8 cellular contexts compared by ENCODE assay signal in genomic region chr12:57127710-57128518, GRCh38. TPM values are rescaled to one million over a fixed set of nuclear protein-coding genes. Genes with fewer than 3 reads are reported as not detected.
DNase-seq lines count a peak whose midpoint lies in the region; ATAC-seq and TF ChIP-seq lines count a peak whose summit lies in the region.

TSS of gene LRP1 (plus strand) at chr12:57128483. CDS start at chr12:57128965, 482 bp downstream.

- peak within 1 kb of the TSS; percentile 97 for H3K18ac ChIP-seq in trophoblast cell (ENCODE audit: low read length)

- H3K14ac ChIP-seq in trophoblast cell (ENCODE audit: low read length), result peak within 1 kb of the TSS; percentile 100

- H3K9me3 ChIP-seq in MG63 (no peaks in the 10 kb centered on the region), heart right ventricle (no peaks in the 10 kb centered on the region), trophoblast cell (ENCODE audit: insufficient read depth, low read depth, low read length) (no peaks in the 10 kb centered on the region), thyroid gland (no peaks in the 10 kb centered on the region)

- H4K12ac ChIP-seq in trophoblast cell (ENCODE audit: low read depth, low read length), result peak within 1 kb of the TSS; percentile 83

- TF ChIP-seq POLR2A in thyroid gland (IDR thresholded peaks at IDR 0.05), result peak; percentile 31 to 86

- TF ChIP-seq CTCF in heart right ventricle (IDR thresholded peaks at IDR 0.05), result no peak
- no peak for TF ChIP-seq CTCF in thyroid gland (IDR thresholded peaks at IDR 0.05)

- no peak within 1 kb of the TSS for H3K23ac ChIP-seq in trophoblast cell (ENCODE audit: low read length)

- H3K27me3 ChIP-seq in MG63 (no peaks in the 10 kb centered on the region), heart right ventricle (peaks cover 0 to 20% (median 0%) of the 10 kb centered on the region in 7 donors), trophoblast cell (ENCODE audit: insufficient read depth, low read length) (no peaks in the 10 kb centered on the region), thyroid gland (no peaks in the 10 kb centered on the region)

- H3K79me1 ChIP-seq in trophoblast cell (ENCODE audit: low read length), result peaks cover 27% of the 10 kb centered on the region

- peaks cover 27% of the 10 kb centered on the region for H3K79me2 ChIP-seq in trophoblast cell (ENCODE audit: control insufficient read depth, insufficient read depth, low read length, poor library complexity)

- WGBS in heart right ventricle, 2 donors, result 0% methylated on average over 57 of the region's 57 CpGs
- WGBS in trophoblast cell (ENCODE audit: extremely low coverage, insufficient coverage, insufficient read length), result no CpG with 5 or more reads among the region's 57 CpGs
- WGBS in thyroid gland, 2 donors, result 0% methylated on average over 40 to 49 of the region's 57 CpGs

- H2BK5ac ChIP-seq in trophoblast cell (ENCODE audit: low read depth, low read length, poor library complexity), result peak within 1 kb of the TSS; percentile 99

- peak within 1 kb of the TSS; percentile 85 for H2BK12ac ChIP-seq in trophoblast cell (ENCODE audit: low read length)

- ATAC-seq in heart right ventricle (peak; percentile 70 to 90 (median 86)), HG02571 (IDR thresholded peaks at IDR 0.05; ENCODE audit: unreplicated experiment) (no peak)

- H3K4me3 ChIP-seq in MG63, result peak within 1 kb of the TSS; percentile 96
- peak within 1 kb of the TSS; percentile 60 to 99 (median 84) for H3K4me3 ChIP-seq in heart right ventricle
- peak within 1 kb of the TSS; percentile 87 for H3K4me3 ChIP-seq in trophoblast cell (ENCODE audit: low read depth, low read length)
- H3K4me3 ChIP-seq in thyroid gland (replicated peaks in 1 of 3), result peak within 1 kb of the TSS; percentile 45 to 98 (median 71)

- H2AK5ac ChIP-seq in trophoblast cell (ENCODE audit: low read length), result peak within 1 kb of the TSS; percentile 98

- H3K36me3 ChIP-seq in MG63 (peaks cover 20% of the 10 kb centered on the region), heart right ventricle (no peaks in the 10 kb centered on the region), trophoblast cell (ENCODE audit: control insufficient read depth in 1 of 2, insufficient read depth in 2 of 2, low read length in 2 of 2) (no peaks in the 10 kb centered on the region), thyroid gland (no peaks in the 10 kb centered on the region)

- peak within 1 kb of the TSS; percentile 99 for H4K8ac ChIP-seq in trophoblast cell (ENCODE audit: low read depth, low read length)

- intact Hi-C loops in heart right ventricle (cut with DNase I) (loop anchor here in 4 of 10 donors (2.0 to 5.0 kb wide), 3 partner anchors 44 to 114 kb away; no protein-coding TSS in a partner anchor), thyroid gland (cut with DNase I) (no loop called here)

- H2AFZ ChIP-seq in trophoblast cell (ENCODE audit: insufficient read depth, low read length, poor library complexity), result peak within 1 kb of the TSS; percentile 99

- H3K27ac ChIP-seq in heart right ventricle, result peak within 1 kb of the TSS; percentile 89 to 100 (median 98)
- peak within 1 kb of the TSS; percentile 98 for H3K27ac ChIP-seq in trophoblast cell (ENCODE audit: low read depth, low read length)
- peak within 1 kb of the TSS; percentile 88 to 98 (median 98) for H3K27ac ChIP-seq in thyroid gland

- H3K9ac ChIP-seq in trophoblast cell (ENCODE audit: low read length), result peak within 1 kb of the TSS; percentile 89

- peak; percentile 86 for DNase-seq in ELF-1 (ENCODE audit: low read depth, low spot score)
- DNase-seq in MG63, result peak; percentile 83
- DNase-seq in T follicular helper cell (ENCODE audit: low read depth), result peak; percentile 76
- DNase-seq in amniotic stem cell (lab: John Stamatoyannopoulos, UW), result peak; percentile 74
- DNase-seq in heart right ventricle, result peak; percentile 89
- DNase-seq in trophoblast cell, result peak; percentile 68 to 90
- DNase-seq in thyroid gland, result peak; percentile 84 to 86

- H3K4me1 ChIP-seq in heart right ventricle (peaks cover 11 to 58% (median 38%) of the 10 kb centered on the region in 9 donors), trophoblast cell (ENCODE audit: control insufficient read depth in 1 of 2, insufficient read depth in 2 of 2, low read length in 2 of 2) (peaks cover 32 to 39% of the 10 kb centered on the region in 2 experiments), thyroid gland (peaks cover 14 to 21% of the 10 kb centered on the region in 2 donors)

- peak within 1 kb of the TSS; percentile 98 for H3K4ac ChIP-seq in trophoblast cell (ENCODE audit: low read depth, low read length)

- H2BK120ac ChIP-seq in trophoblast cell (ENCODE audit: insufficient read depth, low read length, poor library complexity), result peak within 1 kb of the TSS; percentile 95

- H3K4me2 ChIP-seq in trophoblast cell (ENCODE audit: low read length), result peak within 1 kb of the TSS; percentile 98

- peak within 1 kb of the TSS; percentile 99 for H4K91ac ChIP-seq in trophoblast cell (ENCODE audit: low read depth, low read length)

RNA-seq across cellular contexts. Expression of gene LRP1, which starts in this region (rescaled TPM):
- 29.1 and 39.0 TPM in 2 replicates for total RNA-seq in MG63 (2014; rRNA removed; shearing (Covaris generic); ENCODE audit: low replicate concordance)
- 100 to 1,000 TPM in 4 of 10 donors, 10 to 100 TPM in 6; 46.3 to 259 (median 82.7) TPM for total RNA-seq in heart right ventricle
- polyA plus RNA-seq in heart right ventricle, result 10 to 100 TPM; 46.6 to 46.7 TPM
- 45.9 and 49.7 TPM in 2 replicates for polyA plus RNA-seq in trophoblast cell (2013)
- total RNA-seq in thyroid gland, result 100 to 1,000 TPM in 3 of 4 donors, 10 to 100 TPM in 1; 98.5 to 161 (median 118) TPM
